8 cellular contexts compared by ENCODE assay signal in genomic region chr1:76074321-76075187, GRCh38. TPM values are rescaled to one million over a fixed set of nuclear protein-coding genes. Genes with fewer than 3 reads are reported as not detected.
DNase-seq lines count a peak whose midpoint lies in the region; ATAC-seq and TF ChIP-seq lines count a peak whose summit lies in the region.

Gene ST6GALNAC3, plus strand, starts transcription at chr1:76074746.

- TF ChIP-seq POLR2A in prostate gland (IDR thresholded peaks at IDR 0.05) = no peak

- DNase-seq in D341Med (ENCODE audit: low spot score) = peak; percentile 94
- peak; percentile 70 for DNase-seq in T follicular helper cell (ENCODE audit: low read depth)
- peak in 55 of 56 donors; percentile 27 to 97 (median 75) for DNase-seq in amygdala (lab: John Stamatoyannopoulos, UW)
- peak; percentile 78 for DNase-seq in left ventricle myocardium inferior
- DNase-seq in prostate gland (ENCODE audit: low spot score) = peak; percentile 52
- peak; percentile 90 for DNase-seq in upper lobe of right lung

- H3K36me3 ChIP-seq in HUES64 (ENCODE audit: insufficient read depth, low read length) (no peaks in the 10 kb centered on the region), left ventricle myocardium inferior (no peaks in the 10 kb centered on the region), prostate gland (no peaks in the 10 kb centered on the region), upper lobe of right lung (no peaks in the 10 kb centered on the region)

- WGBS in HUES64 = 1% methylated on average over 59 of the region's 59 CpGs
- 1% methylated on average over 53 of the region's 59 CpGs for WGBS in prostate gland

- peak within 1 kb of the TSS; percentile 61 for H3K9ac ChIP-seq in HUES64 (ENCODE audit: low read depth, low read length)

- peaks cover 4% of the 10 kb centered on the region; the same call in 1 of the 2 replicates for H3K4me1 ChIP-seq in HUES64 (ENCODE audit: insufficient read depth, low read length)
- peaks cover 25% of the 10 kb centered on the region for H3K4me1 ChIP-seq in left ventricle myocardium inferior
- H3K4me1 ChIP-seq in prostate gland (replicated peaks) = no peaks in the 10 kb centered on the region
- peaks cover 6% of the 10 kb centered on the region for H3K4me1 ChIP-seq in upper lobe of right lung

- H3K27me3 ChIP-seq in HUES64 (ENCODE audit: insufficient read depth, low read length) (peaks cover 9% of the 10 kb centered on the region; the same call in 1 of the 2 replicates), left ventricle myocardium inferior (ENCODE audit: low read depth) (no peaks in the 10 kb centered on the region), prostate gland (replicated peaks; ENCODE audit: insufficient read depth) (peaks cover 2% of the 10 kb centered on the region), upper lobe of right lung (no peaks in the 10 kb centered on the region)

- H3K27ac ChIP-seq in HUES64 (ENCODE audit: low read depth, low read length) (peak within 1 kb of the TSS; percentile 43; the same call in 1 of the 2 replicates), left ventricle myocardium inferior (replicated peaks) (peak within 1 kb of the TSS; percentile 86), prostate gland (peak within 1 kb of the TSS in 1 of 2 donors; percentile 20), upper lobe of right lung (peak within 1 kb of the TSS; percentile 58)

- intact Hi-C loops in left ventricle myocardium inferior (cut with micrococcal nuclease) (no loop called here), prostate gland (cut with DNase I) (no loop called here), upper lobe of right lung (cut with DNase I) (no loop called here)

- peak; percentile 84 for ATAC-seq in GM21447 (IDR thresholded peaks at IDR 0.05; ENCODE audit: unreplicated experiment)
- peak; percentile 98 for ATAC-seq in upper lobe of right lung

- peak within 1 kb of the TSS; percentile 75 for H3K4me3 ChIP-seq in HUES64 (ENCODE audit: low read length)
- H3K4me3 ChIP-seq in left ventricle myocardium inferior = peak within 1 kb of the TSS; percentile 71
- peak within 1 kb of the TSS; percentile 31 to 33 for H3K4me3 ChIP-seq in prostate gland
- H3K4me3 ChIP-seq in upper lobe of right lung = peak within 1 kb of the TSS; percentile 71

- TF ChIP-seq CTCF in left ventricle myocardium inferior (IDR thresholded peaks at IDR 0.05; ENCODE audit: borderline replicate concordance) (no peak), prostate gland (IDR thresholded peaks at IDR 0.05) (no peak), upper lobe of right lung (IDR thresholded peaks at IDR 0.05) (no peak)

- H3K9me3 ChIP-seq in HUES64 (ENCODE audit: insufficient read depth, low read depth, low read length) (no peaks in the 10 kb centered on the region), left ventricle myocardium inferior (replicated peaks) (no peaks in the 10 kb centered on the region), prostate gland (no peaks in the 10 kb centered on the region), upper lobe of right lung (no peaks in the 10 kb centered on the region)

RNA-seq across cellular contexts. Expression of gene ST6GALNAC3, which starts in this region (rescaled TPM):
- 13.0 TPM for polyA plus RNA-seq in HUES64 (2013, experiment 1 of 2)
- 12.9 TPM for polyA plus RNA-seq in HUES64 (2013, experiment 2 of 2)
- total RNA-seq in left ventricle myocardium inferior (4.5 TPM), prostate gland (under 1 TPM; 0.41 to 0.80 TPM), upper lobe of right lung (5.6 TPM)

Comparison
In these comparisons a context has a peak if more than half of its experiments do, and no peak if none do; other contexts are left out.
1. Peak in DNase-seq and H3K4me3 ChIP-seq in prostate gland; RNA of the gene not detected or under 1 TPM.